Comparison of ENCODE assay signal across 11 cellular contexts in genomic region chr18:44594779-44595467, GRCh38.
A peak's percentile ranks its signal among the peaks of the same experiment; 100 is the strongest.
DNase-seq lines count a peak whose midpoint lies in the region; ATAC-seq and TF ChIP-seq lines count a peak whose summit lies in the region.
"Had no signal": no experiment of that assay in that cellular context is flagged by ENCODE, and none has a peak within 500 bp of the region (broad histone marks: within the 10 kb centered on the region; RNA-seq: fewer than 3 reads in every experiment).

No MANE protein-coding gene starts in this region.

- H3K4me1 Mint-ChIP-seq in natural killer cell treated with Interleukin-12 subunit alpha and Interleukin-12 subunit beta and Interleukin-15 and Interleukin-18, amount 100 ng/mL, for 72 hours (ENCODE audit: low read depth in 2 of 2), result peaks cover 9 to 10% of the 10 kb centered on the region in 2 donors
- peaks cover 5% of the 10 kb centered on the region for H3K4me1 Mint-ChIP-seq in T-helper 2 cell treated with Interferon-gamma antibody and Interleukin-4, amounts not matched to agents 5 μg/mL and 100 μg/mL, for 36 hours (ENCODE audit: low read depth)

- no peaks in the 10 kb centered on the region for H3K9me3 Mint-ChIP-seq in natural killer cell treated with Interleukin-12 subunit alpha and Interleukin-12 subunit beta and Interleukin-15 and Interleukin-18, amount 100 ng/mL, for 72 hours
- no peaks in the 10 kb centered on the region for H3K9me3 Mint-ChIP-seq in T-helper 2 cell treated with Interferon-gamma antibody and Interleukin-4, amounts not matched to agents 5 μg/mL and 100 μg/mL, for 36 hours

- ATAC-seq in left ventricle myocardium superior, result peak; percentile 75
- no peak for ATAC-seq in natural killer cell treated with Interleukin-12 subunit alpha and Interleukin-12 subunit beta and Interleukin-15 and Interleukin-18, amount 100 ng/mL, for 72 hours
- ATAC-seq: upper lobe of right lung had no signal

- no peak overlapping the region for H3K4me3 Mint-ChIP-seq in natural killer cell treated with Interleukin-12 subunit alpha and Interleukin-12 subunit beta and Interleukin-15 and Interleukin-18, amount 100 ng/mL, for 72 hours
- H3K4me3 Mint-ChIP-seq in T-helper 2 cell treated with Interferon-gamma antibody and Interleukin-4, amounts not matched to agents 5 μg/mL and 100 μg/mL, for 36 hours, result no peak overlapping the region

- intact Hi-C loops in left ventricle myocardium superior (cut with micrococcal nuclease), result no loop called here

- TF ChIP-seq RAD21 in Ishikawa (IDR thresholded peaks at IDR 0.05; ENCODE audit: low read depth), result no peak

- H3K27ac Mint-ChIP-seq in natural killer cell treated with Interleukin-12 subunit alpha and Interleukin-12 subunit beta and Interleukin-15 and Interleukin-18, amount 100 ng/mL, for 72 hours, result no peak overlapping the region
- H3K27ac Mint-ChIP-seq in T-helper 2 cell treated with Interferon-gamma antibody and Interleukin-4, amounts not matched to agents 5 μg/mL and 100 μg/mL, for 36 hours, result no peak overlapping the region

- no peaks in the 10 kb centered on the region for H3K36me3 Mint-ChIP-seq in natural killer cell treated with Interleukin-12 subunit alpha and Interleukin-12 subunit beta and Interleukin-15 and Interleukin-18, amount 100 ng/mL, for 72 hours
- no peaks in the 10 kb centered on the region for H3K36me3 Mint-ChIP-seq in T-helper 2 cell treated with Interferon-gamma antibody and Interleukin-4, amounts not matched to agents 5 μg/mL and 100 μg/mL, for 36 hours (ENCODE audit: low read depth)

- peaks cover 3 to 5% of the 10 kb centered on the region in 2 donors for H3K27me3 Mint-ChIP-seq in natural killer cell treated with Interleukin-12 subunit alpha and Interleukin-12 subunit beta and Interleukin-15 and Interleukin-18, amount 100 ng/mL, for 72 hours
- H3K27me3 Mint-ChIP-seq in T-helper 2 cell treated with Interferon-gamma antibody and Interleukin-4, amounts not matched to agents 5 μg/mL and 100 μg/mL, for 36 hours (ENCODE audit: low read depth), result peaks cover 9% of the 10 kb centered on the region

- peak; percentile 25 for DNase-seq in brain pericyte (ENCODE audit: low read depth, low spot score)
- no peak for DNase-seq in left ventricle myocardium superior
- peak; percentile 60 for DNase-seq in stromal cell of bone marrow (ENCODE audit: low read depth)
- DNase-seq in natural killer cell treated with Interleukin-12 subunit alpha and Interleukin-12 subunit beta and Interleukin-15 and Interleukin-18, amount 100 ng/mL, for 72 hours (ENCODE audit: low spot score), result no peak
- no peak for DNase-seq in stimulated activated CD4-positive, alpha-beta T cell treated with anti-CD3 and anti-CD28 coated beads, Interleukin-4, amount 100 ng/mL, for 4 hours
- DNase-seq in T-helper 2 cell treated with Interferon-gamma antibody and Interleukin-4, amounts not matched to agents 5 μg/mL and 100 μg/mL, for 36 hours (ENCODE audit: low spot score), result no peak
- DNase-seq in NCI-H2171 treated with DMSO at 0.1 percent for 48 hours (lab: John Stamatoyannopoulos, UW), result no peak
- DNase-seq: activated gamma-delta T cell treated with Interleukin-2 at 50 U/mL for 16 hours, occipital lobe, upper lobe of right lung had no signal

- no peak for TF ChIP-seq EP300 in Ishikawa (IDR thresholded peaks at IDR 0.05; ENCODE audit: borderline replicate concordance)

TF ChIP-seq in Ishikawa, 13 proteins besides CTCF, POLR2A, EP300 and RAD21:
- no peak for TF ChIP-seq USF1 (IDR thresholded peaks at IDR 0.05)
- peak; percentile 46; the same call in 1 of the 2 replicates for TF ChIP-seq CEBPB (IDR thresholded peaks at IDR 0.05)
- TF ChIP-seq NFIC (IDR thresholded peaks at IDR 0.05), result peak; percentile 56; the same call in 1 of the 2 replicates
- no peak for TF ChIP-seq REST (IDR thresholded peaks at IDR 0.05; ENCODE audit: low read depth)
- TF ChIP-seq TEAD4 (IDR thresholded peaks at IDR 0.05), result peak; percentile 51

Comparison
In these comparisons a context has a peak if more than half of its experiments do, and no peak if none do; other contexts are left out.
1. DNase-seq: peak in brain pericyte (single experiment) and stromal cell of bone marrow (single experiment); none in left ventricle myocardium superior (single experiment), natural killer cell treated with Interleukin-12 subunit alpha and Interleukin-12 subunit beta and Interleukin-15 and Interleukin-18, amount 100 ng/mL, for 72 hours (single experiment), stimulated activated CD4-positive, alpha-beta T cell treated with anti-CD3 and anti-CD28 coated beads, Interleukin-4, amount 100 ng/mL, for 4 hours (0 of 2), T-helper 2 cell treated with Interferon-gamma antibody and Interleukin-4, amounts not matched to agents 5 μg/mL and 100 μg/mL, for 36 hours (single experiment) and NCI-H2171 treated with DMSO at 0.1 percent for 48 hours (single experiment).